ENCODE assay signal across 3 cellular contexts in the genomic region with DNA sequence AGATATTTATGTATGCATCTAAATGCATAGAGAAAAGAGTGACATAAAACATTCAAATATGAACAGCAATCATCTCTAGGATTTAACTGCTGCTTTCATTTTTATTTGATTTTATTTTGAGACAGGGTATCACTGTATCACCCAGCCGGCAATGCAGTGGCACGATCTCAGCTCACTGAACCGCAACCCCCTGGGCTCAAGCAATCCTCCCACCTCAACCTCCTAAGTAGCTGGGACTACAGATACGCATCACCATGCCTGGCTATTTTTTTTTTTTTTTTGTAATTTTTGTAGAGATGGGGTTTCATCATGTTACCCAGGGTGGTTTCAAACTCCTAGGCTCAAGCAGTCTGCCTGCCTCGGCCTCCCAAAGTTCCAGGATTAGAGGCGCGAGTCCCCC.
TF ChIP-seq lines count a peak whose summit lies in the region.

No MANE protein-coding gene starts in this region.

TF ChIP-seq in SK-N-SH, 30 proteins besides CTCF, POLR2A, EP300 and RAD21:
- TF ChIP-seq GATA2 (CRISPR knock-in tag; IDR thresholded peaks at IDR 0.05), result no peak
- no peak for TF ChIP-seq IRF3 (IDR thresholded peaks at IDR 0.05; ENCODE audit: low read depth, low read length)
- TF ChIP-seq, protein P1, sequence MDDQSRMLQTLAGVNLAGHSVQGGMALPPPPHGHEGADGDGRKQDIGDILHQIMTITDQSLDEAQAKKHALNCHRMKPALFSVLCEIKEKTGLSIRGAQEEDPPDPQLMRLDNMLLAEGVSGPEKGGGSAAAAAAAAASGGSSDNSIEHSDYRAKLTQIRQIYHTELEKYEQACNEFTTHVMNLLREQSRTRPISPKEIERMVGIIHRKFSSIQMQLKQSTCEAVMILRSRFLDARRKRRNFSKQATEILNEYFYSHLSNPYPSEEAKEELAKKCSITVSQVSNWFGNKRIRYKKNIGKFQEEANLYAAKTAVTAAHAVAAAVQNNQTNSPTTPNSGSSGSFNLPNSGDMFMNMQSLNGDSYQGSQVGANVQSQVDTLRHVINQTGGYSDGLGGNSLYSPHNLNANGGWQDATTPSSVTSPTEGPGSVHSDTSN (IDR thresholded peaks at IDR 0.05), result no peak
- no peak for TF ChIP-seq RXRA (IDR thresholded peaks at IDR 0.05; ENCODE audit: borderline replicate concordance, low read depth)

TF ChIP-seq in SK-N-SH treated with all-trans-retinoic acid at 6 μM for 48 hours, 23 proteins besides CTCF, POLR2A, EP300 and RAD21 (continues in another document):
- TF ChIP-seq ZNF565 (CRISPR knock-in tag; conservative IDR thresholded peaks at IDR 0.05; ENCODE audit: low read depth) (no peak), ARNTL (CRISPR knock-in tag; IDR thresholded peaks at IDR 0.05; ENCODE audit: borderline replicate concordance, low read depth) (no peak), ZNF70 (CRISPR knock-in tag; IDR thresholded peaks at IDR 0.05) (no peak), ZFP30 (CRISPR knock-in tag; IDR thresholded peaks at IDR 0.05) (no peak), CSDC2 (CRISPR knock-in tag; IDR thresholded peaks at IDR 0.05) (no peak), SNAI2 (CRISPR knock-in tag; IDR thresholded peaks at IDR 0.05) (no peak), OSR1 (CRISPR knock-in tag; IDR thresholded peaks at IDR 0.05) (no peak), CREB5 (CRISPR knock-in tag; IDR thresholded peaks at IDR 0.05; ENCODE audit: low read depth) (no peak), GLIS3 (CRISPR knock-in tag; IDR thresholded peaks at IDR 0.05) (no peak), TOX (CRISPR knock-in tag; IDR thresholded peaks at IDR 0.05; ENCODE audit: borderline replicate concordance) (no peak), ZNF8 (CRISPR knock-in tag; IDR thresholded peaks at IDR 0.05) (no peak), RARB (CRISPR knock-in tag; IDR thresholded peaks at IDR 0.05) (no peak), POU6F1 (CRISPR knock-in tag; IDR thresholded peaks at IDR 0.05; ENCODE audit: borderline replicate concordance, low read depth) (no peak), ISL1 (CRISPR knock-in tag; IDR thresholded peaks at IDR 0.05) (no peak)
- TF ChIP-seq, protein P2, sequence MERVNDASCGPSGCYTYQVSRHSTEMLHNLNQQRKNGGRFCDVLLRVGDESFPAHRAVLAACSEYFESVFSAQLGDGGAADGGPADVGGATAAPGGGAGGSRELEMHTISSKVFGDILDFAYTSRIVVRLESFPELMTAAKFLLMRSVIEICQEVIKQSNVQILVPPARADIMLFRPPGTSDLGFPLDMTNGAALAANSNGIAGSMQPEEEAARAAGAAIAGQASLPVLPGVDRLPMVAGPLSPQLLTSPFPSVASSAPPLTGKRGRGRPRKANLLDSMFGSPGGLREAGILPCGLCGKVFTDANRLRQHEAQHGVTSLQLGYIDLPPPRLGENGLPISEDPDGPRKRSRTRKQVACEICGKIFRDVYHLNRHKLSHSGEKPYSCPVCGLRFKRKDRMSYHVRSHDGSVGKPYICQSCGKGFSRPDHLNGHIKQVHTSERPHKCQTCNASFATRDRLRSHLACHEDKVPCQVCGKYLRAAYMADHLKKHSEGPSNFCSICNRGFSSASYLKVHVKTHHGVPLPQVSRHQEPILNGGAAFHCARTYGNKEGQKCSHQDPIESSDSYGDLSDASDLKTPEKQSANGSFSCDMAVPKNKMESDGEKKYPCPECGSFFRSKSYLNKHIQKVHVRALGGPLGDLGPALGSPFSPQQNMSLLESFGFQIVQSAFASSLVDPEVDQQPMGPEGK (CRISPR knock-in tag; IDR thresholded peaks at IDR 0.05; ENCODE audit: borderline replicate concordance), result no peak
- TF ChIP-seq, protein P3, sequence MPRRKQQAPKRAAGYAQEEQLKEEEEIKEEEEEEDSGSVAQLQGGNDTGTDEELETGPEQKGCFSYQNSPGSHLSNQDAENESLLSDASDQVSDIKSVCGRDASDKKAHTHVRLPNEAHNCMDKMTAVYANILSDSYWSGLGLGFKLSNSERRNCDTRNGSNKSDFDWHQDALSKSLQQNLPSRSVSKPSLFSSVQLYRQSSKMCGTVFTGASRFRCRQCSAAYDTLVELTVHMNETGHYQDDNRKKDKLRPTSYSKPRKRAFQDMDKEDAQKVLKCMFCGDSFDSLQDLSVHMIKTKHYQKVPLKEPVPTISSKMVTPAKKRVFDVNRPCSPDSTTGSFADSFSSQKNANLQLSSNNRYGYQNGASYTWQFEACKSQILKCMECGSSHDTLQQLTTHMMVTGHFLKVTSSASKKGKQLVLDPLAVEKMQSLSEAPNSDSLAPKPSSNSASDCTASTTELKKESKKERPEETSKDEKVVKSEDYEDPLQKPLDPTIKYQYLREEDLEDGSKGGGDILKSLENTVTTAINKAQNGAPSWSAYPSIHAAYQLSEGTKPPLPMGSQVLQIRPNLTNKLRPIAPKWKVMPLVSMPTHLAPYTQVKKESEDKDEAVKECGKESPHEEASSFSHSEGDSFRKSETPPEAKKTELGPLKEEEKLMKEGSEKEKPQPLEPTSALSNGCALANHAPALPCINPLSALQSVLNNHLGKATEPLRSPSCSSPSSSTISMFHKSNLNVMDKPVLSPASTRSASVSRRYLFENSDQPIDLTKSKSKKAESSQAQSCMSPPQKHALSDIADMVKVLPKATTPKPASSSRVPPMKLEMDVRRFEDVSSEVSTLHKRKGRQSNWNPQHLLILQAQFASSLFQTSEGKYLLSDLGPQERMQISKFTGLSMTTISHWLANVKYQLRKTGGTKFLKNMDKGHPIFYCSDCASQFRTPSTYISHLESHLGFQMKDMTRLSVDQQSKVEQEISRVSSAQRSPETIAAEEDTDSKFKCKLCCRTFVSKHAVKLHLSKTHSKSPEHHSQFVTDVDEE (CRISPR knock-in tag; IDR thresholded peaks at IDR 0.05), result no peak

TF ChIP-seq in IMR-90, 13 proteins besides CTCF, POLR2A, EP300 and RAD21:
- TF ChIP-seq MAFK (IDR thresholded peaks at IDR 0.05; ENCODE audit: low read depth, low read length) (no peak), FOS (IDR thresholded peaks at IDR 0.05; ENCODE audit: low read depth, low read length) (no peak), RCOR1 (IDR thresholded peaks at IDR 0.05; ENCODE audit: insufficient replicate concordance, low read length) (no peak), CEBPB (IDR thresholded peaks at IDR 0.05; ENCODE audit: low read depth, low read length) (no peak)
